ENCODE assay signal across 32 cellular contexts in the genomic region with DNA sequence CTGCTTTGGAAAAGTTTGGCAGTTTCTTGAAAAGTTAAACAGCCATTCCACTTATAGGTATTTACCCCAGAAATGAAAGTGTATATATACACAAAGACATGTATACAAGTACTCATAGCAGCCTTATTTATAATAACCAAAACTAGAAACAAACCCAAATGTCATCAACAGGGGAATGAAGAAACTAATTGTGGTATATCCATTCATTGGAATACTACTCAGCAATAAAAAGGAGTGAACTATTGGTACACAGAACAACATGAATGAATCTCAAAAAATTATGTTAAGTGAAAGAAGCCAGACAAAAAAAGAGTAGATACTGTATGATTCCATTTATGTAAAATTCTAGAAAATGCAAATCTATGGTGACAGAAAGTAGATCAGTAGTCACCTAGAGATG. TPM values are rescaled to one million over a fixed set of nuclear protein-coding genes. Genes with fewer than 3 reads are reported as not detected.
"Had no signal": no experiment of that assay in that cellular context is flagged by ENCODE, and none has a peak within 500 bp of the region (broad histone marks: within the 10 kb centered on the region; RNA-seq: fewer than 3 reads in every experiment).

No MANE protein-coding gene starts in this region.

- H3K4me2 ChIP-seq: smooth muscle cell had no signal

- H3K27me3 ChIP-seq: pancreas, right lobe of liver, spleen, suprapubic skin, testis, upper lobe of right lung, uterus had no signal

- ATAC-seq: naive thymus-derived CD8-positive, alpha-beta T cell; natural killer cell treated with Interleukin-12 subunit alpha and Interleukin-12 subunit beta and Interleukin-15 and Interleukin-18, amount 100 ng/mL, for 72 hours; pancreas; right cardiac atrium; right lobe of liver; stimulated activated memory B cell treated with anti-CD40 and anti-IgM and Interleukin-4, amounts not matched to agents 10 μg/mL and 1 μg/mL and 100 μg/mL, for 72 hours; stimulated activated naive CD8-positive, alpha-beta T cell treated with anti-CD3 and anti-CD28 coated beads, Interleukin-15, amount 100 ng/mL, for 72 hours; stimulated activated naive CD8-positive, alpha-beta T cell treated with anti-CD3 and anti-CD28 coated beads, Interleukin-15, Interleukin-2, amounts not matched to agents 100 U/mL and 50 U/mL, for 24 hours; upper lobe of right lung had no signal

- FAIRE-seq: pancreas had no signal

- H3K4me3 ChIP-seq: pancreas, prostate gland, right lobe of liver, skin epidermis, smooth muscle cell, spleen, suprapubic skin, testis, tibial artery, transverse colon, upper lobe of right lung, uterus had no signal

- H3K9me3 ChIP-seq: neutrophil, pancreas, prostate gland, right lobe of liver, suprapubic skin, testis, tibial artery, transverse colon, uterus had no signal

- H3K36me3 ChIP-seq: neutrophil, pancreas, prostate gland, right lobe of liver, spleen, suprapubic skin, tibial artery, transverse colon, upper lobe of right lung, uterus had no signal

- H3K4me1 ChIP-seq: prostate gland, uterus had no signal

- DNase-seq: nephron progenitor cell; nucleus accumbens; pancreas; right cardiac atrium; right lobe of liver; spleen; stimulated activated CD4-positive, alpha-beta T cell treated with anti-CD3 and anti-CD28 coated beads, Interleukin-12 subunit alpha, Interleukin-12 subunit beta, amount 100 ng/mL, for 4 hours; stimulated activated CD4-positive, alpha-beta T cell treated with anti-CD3 and anti-CD28 coated beads, Interleukin-1b, Interleukin-23, amount 100 ng/mL, for 48 hours; stimulated activated CD4-positive, alpha-beta T cell treated with anti-CD3 and anti-CD28 coated beads, Interleukin-4, amount 100 ng/mL, for 1 hour; stimulated activated CD4-positive, alpha-beta T cell treated with anti-CD3 and anti-CD28 coated beads, Interleukin-4, amount 100 ng/mL, for 4 hours; stimulated activated CD8-positive, alpha-beta memory T cell treated with anti-CD3 and anti-CD28 coated beads, Interleukin-4, amount 100 ng/mL, for 48 hours; stimulated activated naive CD4-positive, alpha-beta T cell; stimulated activated naive CD8-positive, alpha-beta T cell treated with anti-CD3 and anti-CD28 coated beads, Interleukin-15, amount 100 ng/mL, for 72 hours; stimulated activated naive CD8-positive, alpha-beta T cell treated with anti-CD3 and anti-CD28 coated beads, Interleukin-15, Interleukin-2, amounts not matched to agents 100 U/mL and 50 U/mL, for 24 hours; substantia nigra; testis; tibial artery; transverse colon; upper lobe of right lung; uterus had no signal

- H3K27ac ChIP-seq: neutrophil, pancreas, prostate gland, right lobe of liver, skin epidermis, spleen, suprapubic skin, testis, tibial artery, upper lobe of right lung, uterus had no signal

RNA-seq across cellular contexts. Expression of a gene that starts 2.7 kb away (rescaled TPM):
- total RNA-seq: naive thymus-derived CD8-positive, alpha-beta T cell; natural killer cell treated with Interleukin-12 subunit alpha and Interleukin-12 subunit beta and Interleukin-15 and Interleukin-18, amount 100 ng/mL, for 72 hours; neural crest cell; omental fat pad; osteocyte; pulmonary artery endothelial cell; right cardiac atrium; right lobe of liver; smooth muscle cell; suprapubic skin; upper lobe of right lung had no signal
- polyA plus RNA-seq: naive thymus-derived CD8-positive, alpha-beta T cell; smooth muscle cell; spleen had no signal
